1 cellular context compared by ENCODE assay signal in the genomic region with DNA sequence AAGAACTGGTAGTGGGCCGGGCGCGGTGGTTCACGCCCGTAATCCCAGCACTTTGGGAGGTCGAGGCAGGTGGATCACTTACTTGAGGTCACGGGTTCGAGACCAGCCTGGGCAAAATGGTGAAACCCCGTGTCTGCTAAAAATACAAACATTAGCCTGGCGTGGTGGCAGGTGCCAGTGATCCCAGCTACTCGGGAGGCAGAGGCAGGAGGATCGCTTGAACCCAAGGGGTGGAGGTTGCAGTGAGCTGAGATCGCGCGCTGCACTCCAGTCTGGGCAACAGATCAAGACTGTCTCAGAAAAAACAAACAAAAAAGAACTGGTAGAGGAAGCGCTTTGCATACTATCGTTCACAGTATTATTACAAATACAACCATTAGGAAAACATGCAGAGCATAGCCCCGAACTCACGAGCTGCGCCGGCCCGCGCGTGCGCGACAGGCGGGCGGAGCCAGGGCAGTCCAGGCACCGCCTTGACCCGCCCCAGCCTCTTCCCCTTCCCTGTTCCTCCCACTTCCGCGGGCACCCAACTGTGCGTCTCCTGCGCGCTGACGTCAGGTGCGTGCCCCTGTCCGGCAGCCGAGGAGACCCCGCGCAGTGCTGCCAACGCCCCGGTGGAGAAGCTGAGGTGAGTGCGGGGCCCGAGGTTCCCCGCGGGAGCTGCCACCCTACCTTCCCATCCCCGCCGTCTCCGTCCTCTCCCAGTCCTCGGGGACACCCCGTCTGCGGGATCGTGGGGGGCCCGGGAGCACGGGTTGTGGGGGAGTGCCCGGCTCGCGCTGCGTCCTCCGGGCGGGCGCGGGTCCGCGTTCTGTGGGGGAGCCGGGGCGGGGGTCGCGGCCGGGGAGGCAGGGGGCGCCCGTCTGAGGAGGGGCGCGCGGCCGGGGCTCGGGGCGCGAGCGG.
TF ChIP-seq lines count a peak whose summit lies in the region.

CDC42 (plus strand) TSS at position 595 of the 903 bp plus-strand sequence. CDS start 25,770 bp downstream, outside the sequence.

TF ChIP-seq in GM12878, 131 proteins besides CTCF, POLR2A, EP300 and RAD21 (continued from another document and continues in another):
- TF ChIP-seq, protein P1, sequence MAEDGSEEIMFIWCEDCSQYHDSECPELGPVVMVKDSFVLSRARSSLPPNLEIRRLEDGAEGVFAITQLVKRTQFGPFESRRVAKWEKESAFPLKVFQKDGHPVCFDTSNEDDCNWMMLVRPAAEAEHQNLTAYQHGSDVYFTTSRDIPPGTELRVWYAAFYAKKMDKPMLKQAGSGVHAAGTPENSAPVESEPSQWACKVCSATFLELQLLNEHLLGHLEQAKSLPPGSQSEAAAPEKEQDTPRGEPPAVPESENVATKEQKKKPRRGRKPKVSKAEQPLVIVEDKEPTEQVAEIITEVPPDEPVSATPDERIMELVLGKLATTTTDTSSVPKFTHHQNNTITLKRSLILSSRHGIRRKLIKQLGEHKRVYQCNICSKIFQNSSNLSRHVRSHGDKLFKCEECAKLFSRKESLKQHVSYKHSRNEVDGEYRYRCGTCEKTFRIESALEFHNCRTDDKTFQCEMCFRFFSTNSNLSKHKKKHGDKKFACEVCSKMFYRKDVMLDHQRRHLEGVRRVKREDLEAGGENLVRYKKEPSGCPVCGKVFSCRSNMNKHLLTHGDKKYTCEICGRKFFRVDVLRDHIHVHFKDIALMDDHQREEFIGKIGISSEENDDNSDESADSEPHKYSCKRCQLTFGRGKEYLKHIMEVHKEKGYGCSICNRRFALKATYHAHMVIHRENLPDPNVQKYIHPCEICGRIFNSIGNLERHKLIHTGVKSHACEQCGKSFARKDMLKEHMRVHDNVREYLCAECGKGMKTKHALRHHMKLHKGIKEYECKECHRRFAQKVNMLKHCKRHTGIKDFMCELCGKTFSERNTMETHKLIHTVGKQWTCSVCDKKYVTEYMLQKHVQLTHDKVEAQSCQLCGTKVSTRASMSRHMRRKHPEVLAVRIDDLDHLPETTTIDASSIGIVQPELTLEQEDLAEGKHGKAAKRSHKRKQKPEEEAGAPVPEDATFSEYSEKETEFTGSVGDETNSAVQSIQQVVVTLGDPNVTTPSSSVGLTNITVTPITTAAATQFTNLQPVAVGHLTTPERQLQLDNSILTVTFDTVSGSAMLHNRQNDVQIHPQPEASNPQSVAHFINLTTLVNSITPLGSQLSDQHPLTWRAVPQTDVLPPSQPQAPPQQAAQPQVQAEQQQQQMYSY (CRISPR knock-in tag; IDR thresholded peaks at IDR 0.05), result no peak
- TF ChIP-seq BCL3 (IDR thresholded peaks at IDR 0.05; ENCODE audit: borderline replicate concordance, insufficient read depth, low read depth, low read length, poor library complexity, severe bottlenecking) (no peak), SMAD5 (IDR thresholded peaks at IDR 0.05; ENCODE audit: low read depth) (peak; percentile 90), TCF12 (IDR thresholded peaks at IDR 0.05; ENCODE audit: low read depth, low read length) (0 out of 2 replicates have a peak, but pooled peaks have one; percentile 32), ZNF384 (IDR thresholded peaks at IDR 0.05; ENCODE audit: borderline replicate concordance, low read depth, low read length) (no peak), HSF1 (IDR thresholded peaks at IDR 0.05; ENCODE audit: low read depth, low read length) (no peak), FOXK2 (IDR thresholded peaks at IDR 0.05) (no peak), ZSCAN29 (IDR thresholded peaks at IDR 0.05) (no peak), FOXM1 (IDR thresholded peaks at IDR 0.05; ENCODE audit: low read depth, low read length) (no peak), CHD4 (IDR thresholded peaks at IDR 0.05) (no peak), HDAC6 (IDR thresholded peaks at IDR 0.05; ENCODE audit: unreplicated experiment) (peak; percentile 77), ZNF207 (IDR thresholded peaks at IDR 0.05; ENCODE audit: borderline replicate concordance) (no peak), MLLT1 (IDR thresholded peaks at IDR 0.05) (peak; percentile 83), SMC3 (IDR thresholded peaks at IDR 0.05; ENCODE audit: borderline replicate concordance, low read length) (no peak), ZNF622 (IDR thresholded peaks at IDR 0.05) (no peak), ZNF687 (IDR thresholded peaks at IDR 0.05) (peak; percentile 99), STAT3 (IDR thresholded peaks at IDR 0.05; ENCODE audit: low read depth, low read length) (no peak), MTA2 (IDR thresholded peaks at IDR 0.05; ENCODE audit: low read depth) (no peak), MEF2B (IDR thresholded peaks at IDR 0.05; ENCODE audit: partially characterized antibody, poor library complexity, severe bottlenecking) (no peak), BACH1 (IDR thresholded peaks at IDR 0.05; ENCODE audit: borderline replicate concordance) (peak; percentile 58; the same call in 1 of the 2 replicates), JUNB (IDR thresholded peaks at IDR 0.05) (no peak), HCFC1 (IDR thresholded peaks at IDR 0.05; ENCODE audit: low read length) (peak; percentile 28; the same call in 1 of the 2 replicates), YBX1 (IDR thresholded peaks at IDR 0.05) (no peak), POLR2AphosphoS2 (IDR thresholded peaks at IDR 0.05; ENCODE audit: low read depth, low read length) (peak; percentile 92), TARDBP (IDR thresholded peaks at IDR 0.05; ENCODE audit: borderline replicate concordance) (0 out of 2 replicates have a peak, but pooled peaks have one; percentile 35), HDGF (IDR thresholded peaks at IDR 0.05) (peak; percentile 96), SIX5 (IDR thresholded peaks at IDR 0.05; ENCODE audit: low read depth, low read length, severe bottlenecking) (peak; percentile 29), RAD51 (IDR thresholded peaks at IDR 0.05) (no peak), ASH2L (IDR thresholded peaks at IDR 0.05; ENCODE audit: borderline replicate concordance, low read depth) (no peak; the same call in 1 of the 2 replicates)
- TF ChIP-seq, protein P2, sequence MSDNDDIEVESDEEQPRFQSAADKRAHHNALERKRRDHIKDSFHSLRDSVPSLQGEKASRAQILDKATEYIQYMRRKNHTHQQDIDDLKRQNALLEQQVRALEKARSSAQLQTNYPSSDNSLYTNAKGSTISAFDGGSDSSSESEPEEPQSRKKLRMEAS (IDR thresholded peaks at IDR 0.05; ENCODE audit: low read depth, low read length), result peak; percentile 53; the same call in 1 of the 2 replicates
- TF ChIP-seq, protein P3, sequence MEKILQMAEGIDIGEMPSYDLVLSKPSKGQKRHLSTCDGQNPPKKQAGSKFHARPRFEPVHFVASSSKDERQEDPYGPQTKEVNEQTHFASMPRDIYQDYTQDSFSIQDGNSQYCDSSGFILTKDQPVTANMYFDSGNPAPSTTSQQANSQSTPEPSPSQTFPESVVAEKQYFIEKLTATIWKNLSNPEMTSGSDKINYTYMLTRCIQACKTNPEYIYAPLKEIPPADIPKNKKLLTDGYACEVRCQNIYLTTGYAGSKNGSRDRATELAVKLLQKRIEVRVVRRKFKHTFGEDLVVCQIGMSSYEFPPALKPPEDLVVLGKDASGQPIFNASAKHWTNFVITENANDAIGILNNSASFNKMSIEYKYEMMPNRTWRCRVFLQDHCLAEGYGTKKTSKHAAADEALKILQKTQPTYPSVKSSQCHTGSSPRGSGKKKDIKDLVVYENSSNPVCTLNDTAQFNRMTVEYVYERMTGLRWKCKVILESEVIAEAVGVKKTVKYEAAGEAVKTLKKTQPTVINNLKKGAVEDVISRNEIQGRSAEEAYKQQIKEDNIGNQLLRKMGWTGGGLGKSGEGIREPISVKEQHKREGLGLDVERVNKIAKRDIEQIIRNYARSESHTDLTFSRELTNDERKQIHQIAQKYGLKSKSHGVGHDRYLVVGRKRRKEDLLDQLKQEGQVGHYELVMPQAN (conservative IDR thresholded peaks at IDR 0.05), result peak; percentile 31; the same call in 1 of the 2 replicates
- TF ChIP-seq, protein P4, sequence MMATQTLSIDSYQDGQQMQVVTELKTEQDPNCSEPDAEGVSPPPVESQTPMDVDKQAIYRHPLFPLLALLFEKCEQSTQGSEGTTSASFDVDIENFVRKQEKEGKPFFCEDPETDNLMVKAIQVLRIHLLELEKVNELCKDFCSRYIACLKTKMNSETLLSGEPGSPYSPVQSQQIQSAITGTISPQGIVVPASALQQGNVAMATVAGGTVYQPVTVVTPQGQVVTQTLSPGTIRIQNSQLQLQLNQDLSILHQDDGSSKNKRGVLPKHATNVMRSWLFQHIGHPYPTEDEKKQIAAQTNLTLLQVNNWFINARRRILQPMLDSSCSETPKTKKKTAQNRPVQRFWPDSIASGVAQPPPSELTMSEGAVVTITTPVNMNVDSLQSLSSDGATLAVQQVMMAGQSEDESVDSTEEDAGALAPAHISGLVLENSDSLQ (IDR thresholded peaks at IDR 0.05), result peak; percentile 82
- TF ChIP-seq, protein P5, sequence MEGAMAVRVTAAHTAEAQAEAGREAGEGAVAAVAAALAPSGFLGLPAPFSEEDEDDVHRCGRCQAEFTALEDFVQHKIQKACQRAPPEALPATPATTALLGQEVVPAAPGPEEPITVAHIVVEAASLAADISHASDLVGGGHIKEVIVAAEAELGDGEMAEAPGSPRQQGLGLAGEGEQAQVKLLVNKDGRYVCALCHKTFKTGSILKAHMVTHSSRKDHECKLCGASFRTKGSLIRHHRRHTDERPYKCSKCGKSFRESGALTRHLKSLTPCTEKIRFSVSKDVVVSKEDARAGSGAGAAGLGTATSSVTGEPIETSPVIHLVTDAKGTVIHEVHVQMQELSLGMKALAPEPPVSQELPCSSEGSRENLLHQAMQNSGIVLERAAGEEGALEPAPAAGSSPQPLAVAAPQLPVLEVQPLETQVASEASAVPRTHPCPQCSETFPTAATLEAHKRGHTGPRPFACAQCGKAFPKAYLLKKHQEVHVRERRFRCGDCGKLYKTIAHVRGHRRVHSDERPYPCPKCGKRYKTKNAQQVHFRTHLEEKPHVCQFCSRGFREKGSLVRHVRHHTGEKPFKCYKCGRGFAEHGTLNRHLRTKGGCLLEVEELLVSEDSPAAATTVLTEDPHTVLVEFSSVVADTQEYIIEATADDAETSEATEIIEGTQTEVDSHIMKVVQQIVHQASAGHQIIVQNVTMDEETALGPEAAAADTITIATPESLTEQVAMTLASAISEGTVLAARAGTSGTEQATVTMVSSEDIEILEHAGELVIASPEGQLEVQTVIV (IDR thresholded peaks at IDR 0.05; ENCODE audit: borderline replicate concordance, partially characterized antibody), result peak; percentile 80
- TF ChIP-seq, protein P6, sequence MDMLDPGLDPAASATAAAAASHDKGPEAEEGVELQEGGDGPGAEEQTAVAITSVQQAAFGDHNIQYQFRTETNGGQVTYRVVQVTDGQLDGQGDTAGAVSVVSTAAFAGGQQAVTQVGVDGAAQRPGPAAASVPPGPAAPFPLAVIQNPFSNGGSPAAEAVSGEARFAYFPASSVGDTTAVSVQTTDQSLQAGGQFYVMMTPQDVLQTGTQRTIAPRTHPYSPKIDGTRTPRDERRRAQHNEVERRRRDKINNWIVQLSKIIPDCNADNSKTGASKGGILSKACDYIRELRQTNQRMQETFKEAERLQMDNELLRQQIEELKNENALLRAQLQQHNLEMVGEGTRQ (IDR thresholded peaks at IDR 0.05; ENCODE audit: borderline replicate concordance, low read depth, low read length), result no peak
